Comparison of ENCODE assay signal across 20 cellular contexts in the genomic region with DNA sequence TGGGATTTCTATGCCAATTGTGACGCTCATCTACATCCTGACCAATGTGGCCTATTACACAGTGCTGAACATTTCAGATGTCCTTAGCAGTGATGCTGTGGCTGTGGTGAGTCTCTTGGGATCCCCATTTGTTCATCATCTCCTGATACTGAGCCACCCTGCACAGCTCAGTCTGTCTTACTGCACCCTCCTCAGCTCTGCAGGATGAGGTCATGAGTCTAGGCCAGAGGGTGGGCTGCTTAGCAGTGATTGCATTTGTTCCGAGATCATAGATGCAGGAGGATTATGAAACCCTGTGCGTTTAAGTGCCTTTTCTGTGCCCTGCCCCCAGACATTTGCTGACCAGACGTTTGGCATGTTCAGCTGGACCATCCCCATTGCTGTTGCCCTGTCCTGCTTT. TPM values are rescaled to one million over a fixed set of nuclear protein-coding genes. Genes with fewer than 3 reads are reported as not detected.
DNase-seq lines count a peak whose midpoint lies in the region; ATAC-seq and TF ChIP-seq lines count a peak whose summit lies in the region.
"Had no signal": no experiment of that assay in that cellular context is flagged by ENCODE, and none has a peak within 500 bp of the region (broad histone marks: within the 10 kb centered on the region; RNA-seq: fewer than 3 reads in every experiment).

No MANE protein-coding gene starts in this region.

- H3K23ac ChIP-seq in mesendoderm (ENCODE audit: low read length) = no peak overlapping the region

- peaks cover 68% of the 10 kb centered on the region for H3K4me1 ChIP-seq in CD8-positive, alpha-beta T cell (ENCODE audit: insufficient read depth, low read length)
- peaks cover 2% of the 10 kb centered on the region for H3K4me1 ChIP-seq in mesendoderm (ENCODE audit: control insufficient read depth, low read depth, low read length)

- H3K56ac ChIP-seq in mesendoderm (ENCODE audit: low read length) = no peak overlapping the region

- peaks cover 52% of the 10 kb centered on the region for H3K36me3 ChIP-seq in CD8-positive, alpha-beta T cell (ENCODE audit: insufficient read depth, low read length)
- peaks cover 20% of the 10 kb centered on the region for H3K36me3 ChIP-seq in mesendoderm (ENCODE audit: control insufficient read depth, insufficient read depth, low read length)

- H3K36me3 Mint-ChIP-seq in activated CD4-positive, alpha-beta T cell treated with anti-CD3 and anti-CD28 coated beads for 36 hours (ENCODE audit: low read depth) = peaks cover 64% of the 10 kb centered on the region
- peaks cover 83% of the 10 kb centered on the region for H3K36me3 Mint-ChIP-seq in CD8-positive, alpha-beta T cell
- peaks cover 53% of the 10 kb centered on the region for H3K36me3 Mint-ChIP-seq in activated naive CD8-positive, alpha-beta T cell treated with anti-CD3 and anti-CD28 coated beads for 36 hours
- peaks cover 5 to 84% (median 26%) of the 10 kb centered on the region in 3 donors for H3K36me3 Mint-ChIP-seq in naive thymus-derived CD8-positive, alpha-beta T cell
- peaks cover 23% of the 10 kb centered on the region for H3K36me3 Mint-ChIP-seq in type B pancreatic cell

- no peak overlapping the region for H4K8ac ChIP-seq in mesendoderm (ENCODE audit: low read depth, low read length)

- POLR2A ChIA-PET in activated CD4-positive, alpha-beta T cell treated with anti-CD3 and anti-CD28 coated beads for 36 hours (lab: Charles Lee) = interaction anchor here (1.3 kb wide), 1 partner anchor 20 kb away, joined by 6 read pairs; a partner anchor contains a TSS
- POLR2A ChIA-PET in CD8-positive, alpha-beta T cell (lab: Charles Lee) = interaction anchor here (1.1 to 9.9 kb wide), 6 partner anchors 9 to 63 kb away, joined by 3 to 88 read pairs (median 4); a partner anchor contains a TSS
- POLR2A ChIA-PET in naive thymus-derived CD8-positive, alpha-beta T cell (lab: Charles Lee) = interaction anchor here (34.3 to 40.3 kb wide), 2 partner anchors 4 to 16 kb away, joined by 1294 read pairs; a partner anchor contains a TSS

- no peaks in the 10 kb centered on the region for H3K9me3 ChIP-seq in CD8-positive, alpha-beta T cell (ENCODE audit: low read length)
- H3K9me3 ChIP-seq: BLaER1 treated with 17β-estradiol and CSF1 and Interleukin-3, amounts not matched to agents 10 nM and 100 nM; lower lobe of right lung; MG63; spleen; upper lobe of right lung had no signal

- H2BK5ac ChIP-seq in mesendoderm (ENCODE audit: low read length) = no peak overlapping the region

- H3K4me3 ChIP-seq in CD8-positive, alpha-beta T cell (ENCODE audit: low read depth, low read length) = no peak overlapping the region
- H3K4me3 ChIP-seq in mesendoderm (ENCODE audit: low read length) = no peak overlapping the region
- H3K4me3 ChIP-seq: BLaER1 treated with 17β-estradiol and CSF1 and Interleukin-3, amounts not matched to agents 10 nM and 100 nM; coronary artery; lower lobe of right lung; MG63; spleen; upper lobe of right lung had no signal

- no peak overlapping the region for H3K4me3 Mint-ChIP-seq in activated CD4-positive, alpha-beta T cell treated with anti-CD3 and anti-CD28 coated beads for 36 hours
- H3K4me3 Mint-ChIP-seq in CD8-positive, alpha-beta T cell = peak overlapping the region; percentile 23
- H3K4me3 Mint-ChIP-seq in activated naive CD8-positive, alpha-beta T cell treated with anti-CD3 and anti-CD28 coated beads for 36 hours = no peak overlapping the region
- H3K4me3 Mint-ChIP-seq in naive thymus-derived CD8-positive, alpha-beta T cell = peak overlapping the region in 9 of 10 donors; percentile 50 to 87 (median 72)
- H3K4me3 Mint-ChIP-seq in type B pancreatic cell = no peak overlapping the region

- no peak overlapping the region for H2BK120ac ChIP-seq in mesendoderm (ENCODE audit: low read depth, low read length)

- no peaks in the 10 kb centered on the region for H3K27me3 Mint-ChIP-seq in activated CD4-positive, alpha-beta T cell treated with anti-CD3 and anti-CD28 coated beads for 36 hours
- no peaks in the 10 kb centered on the region for H3K27me3 Mint-ChIP-seq in CD8-positive, alpha-beta T cell (ENCODE audit: low read depth)
- no peaks in the 10 kb centered on the region for H3K27me3 Mint-ChIP-seq in activated naive CD8-positive, alpha-beta T cell treated with anti-CD3 and anti-CD28 coated beads for 36 hours
- H3K27me3 Mint-ChIP-seq in naive thymus-derived CD8-positive, alpha-beta T cell = no peaks in the 10 kb centered on the region
- H3K27me3 Mint-ChIP-seq in type B pancreatic cell = no peaks in the 10 kb centered on the region
- H3K27me3 Mint-ChIP-seq: progenitor cell of endocrine pancreas had no signal

- no peak overlapping the region for H3K4me2 ChIP-seq in mesendoderm (ENCODE audit: low read length)

- no CpG with 5 or more reads among the region's 4 CpGs for WGBS in mesendoderm (ENCODE audit: extremely low coverage, insufficient coverage, low lambda C conversion rate)

- no peaks in the 10 kb centered on the region for H3K9me3 Mint-ChIP-seq in activated CD4-positive, alpha-beta T cell treated with anti-CD3 and anti-CD28 coated beads for 36 hours (ENCODE audit: low read depth)
- H3K9me3 Mint-ChIP-seq in CD8-positive, alpha-beta T cell = no peaks in the 10 kb centered on the region
- H3K9me3 Mint-ChIP-seq in activated naive CD8-positive, alpha-beta T cell treated with anti-CD3 and anti-CD28 coated beads for 36 hours = peaks cover 1% of the 10 kb centered on the region
- no peaks in the 10 kb centered on the region for H3K9me3 Mint-ChIP-seq in naive thymus-derived CD8-positive, alpha-beta T cell
- no peaks in the 10 kb centered on the region for H3K9me3 Mint-ChIP-seq in type B pancreatic cell

- no peak overlapping the region for H3K18ac ChIP-seq in mesendoderm (ENCODE audit: low read length)

- H3K4ac ChIP-seq in mesendoderm (ENCODE audit: low read depth, low read length) = no peak overlapping the region

- CTCF ChIA-PET in activated CD4-positive, alpha-beta T cell treated with anti-CD3 and anti-CD28 coated beads for 36 hours (lab: Charles Lee) = interaction anchor here (0.6 to 7.7 kb wide), 11 partner anchors 8 to 61 kb away, joined by 3 to 54 read pairs (median 6); a partner anchor contains a TSS
- CTCF ChIA-PET in CD8-positive, alpha-beta T cell (lab: Charles Lee) = interaction anchor here (0.7 to 20.0 kb wide), 6 partner anchors 9 to 37 kb away, joined by 3 to 332 read pairs (median 6); a partner anchor contains a TSS

- no peaks in the 10 kb centered on the region for H3K27me3 ChIP-seq in CD8-positive, alpha-beta T cell (ENCODE audit: insufficient read depth, low read length)
- no peaks in the 10 kb centered on the region for H3K27me3 ChIP-seq in mesendoderm (ENCODE audit: insufficient read depth, low read length, poor library complexity)
- H3K27me3 ChIP-seq: BLaER1 treated with 17β-estradiol and CSF1 and Interleukin-3, amounts not matched to agents 10 nM and 100 nM; MG63; spleen; upper lobe of right lung had no signal

- intact Hi-C loops in activated CD4-positive, alpha-beta T cell treated with anti-CD3 and anti-CD28 coated beads for 36 hours (cut with DNase I, micrococcal nuclease) = no loop called here
- intact Hi-C loops in CD8-positive, alpha-beta T cell (cut with DNase I, micrococcal nuclease) = no loop called here

- H3K79me2 ChIP-seq in mesendoderm (ENCODE audit: control insufficient read depth, insufficient read depth, low read length) = no peaks in the 10 kb centered on the region

- DNase-seq in activated CD4-positive, alpha-beta T cell treated with anti-CD3 and anti-CD28 coated beads for 36 hours = no peak
- DNase-seq in activated CD4-positive, alpha-beta T cell treated with anti-CD3 and anti-CD28 coated beads for 48 hours = no peak
- DNase-seq in CD8-positive, alpha-beta T cell = no peak
- DNase-seq in activated naive CD8-positive, alpha-beta T cell treated with anti-CD3 and anti-CD28 coated beads for 36 hours = no peak
- peak in 1 of 10 donors; percentile 30 for DNase-seq in naive thymus-derived CD8-positive, alpha-beta T cell
- DNase-seq in type B pancreatic cell (ENCODE audit: extremely low spot score, unreplicated experiment) (no peak), mesendoderm (no peak)
- DNase-seq: activated CD8-positive, alpha-beta memory T cell treated with anti-CD3 and anti-CD28 coated beads, Interleukin-2, amount 50 U/mL, for 4 hours; DMS53; lower lobe of right lung; MG63; NCI-H1694 treated with DMSO at 0.1 percent for 48 hours; NCI-H446; RPMI8226; spleen; upper lobe of right lung had no signal

- no peak for TF ChIP-seq CTCF in CD8-positive, alpha-beta T cell (IDR thresholded peaks at IDR 0.05)
- no peak for TF ChIP-seq CTCF in type B pancreatic cell (conservative IDR thresholded peaks at IDR 0.05)

- H3K9ac ChIP-seq in mesendoderm (ENCODE audit: low read length) = no peak overlapping the region

- H4K5ac ChIP-seq in mesendoderm (ENCODE audit: low read length) = no peak overlapping the region

- H3K4me1 Mint-ChIP-seq in activated CD4-positive, alpha-beta T cell treated with anti-CD3 and anti-CD28 coated beads for 36 hours = peaks cover 68% of the 10 kb centered on the region
- peaks cover 75% of the 10 kb centered on the region for H3K4me1 Mint-ChIP-seq in CD8-positive, alpha-beta T cell (ENCODE audit: low read depth)
- H3K4me1 Mint-ChIP-seq in activated naive CD8-positive, alpha-beta T cell treated with anti-CD3 and anti-CD28 coated beads for 36 hours = peaks cover 66% of the 10 kb centered on the region
- peaks cover 50 to 85% (median 76%) of the 10 kb centered on the region in 4 donors for H3K4me1 Mint-ChIP-seq in naive thymus-derived CD8-positive, alpha-beta T cell
- peaks cover 9% of the 10 kb centered on the region for H3K4me1 Mint-ChIP-seq in type B pancreatic cell (ENCODE audit: unreplicated experiment)

- H3K27ac Mint-ChIP-seq in activated CD4-positive, alpha-beta T cell treated with anti-CD3 and anti-CD28 coated beads for 36 hours = peak overlapping the region; percentile 96
- H3K27ac Mint-ChIP-seq in CD8-positive, alpha-beta T cell = peak overlapping the region; percentile 90
- peak overlapping the region; percentile 96 for H3K27ac Mint-ChIP-seq in activated naive CD8-positive, alpha-beta T cell treated with anti-CD3 and anti-CD28 coated beads for 36 hours
- peak overlapping the region; percentile 83 to 98 (median 94) for H3K27ac Mint-ChIP-seq in naive thymus-derived CD8-positive, alpha-beta T cell
- no peak overlapping the region for H3K27ac Mint-ChIP-seq in type B pancreatic cell
- H3K27ac Mint-ChIP-seq: progenitor cell of endocrine pancreas had no signal

- no peak overlapping the region for H2AK5ac ChIP-seq in mesendoderm (ENCODE audit: low read length)

- ATAC-seq in activated CD4-positive, alpha-beta T cell treated with anti-CD3 and anti-CD28 coated beads for 36 hours = no peak
- no peak for ATAC-seq in CD8-positive, alpha-beta T cell
- no peak for ATAC-seq in naive thymus-derived CD8-positive, alpha-beta T cell
- no peak for ATAC-seq in HG02623 (IDR thresholded peaks at IDR 0.05; ENCODE audit: unreplicated experiment)
- ATAC-seq: lower lobe of right lung, upper lobe of right lung had no signal

- no peak overlapping the region for H2BK15ac ChIP-seq in mesendoderm (replicated peaks; ENCODE audit: low read depth)

- peak overlapping the region; percentile 26 for H3K27ac ChIP-seq in CD8-positive, alpha-beta T cell (ENCODE audit: low read depth, low read length)
- no peak overlapping the region for H3K27ac ChIP-seq in mesendoderm (ENCODE audit: low read depth, low read length)

- H3K79me1 ChIP-seq in mesendoderm (ENCODE audit: low read length) = peaks cover 2% of the 10 kb centered on the region

RNA-seq across cellular contexts. Expression of a gene that starts 19.5 kb away (rescaled TPM):
- total RNA-seq in activated CD4-positive, alpha-beta T cell treated with anti-CD3 and anti-CD28 coated beads for 36 hours = 10 to 100 TPM; 17.4 to 21.7 TPM
- 10 to 100 TPM; 39.4 to 44.2 TPM for total RNA-seq in CD8-positive, alpha-beta T cell
- total RNA-seq in activated naive CD8-positive, alpha-beta T cell treated with anti-CD3 and anti-CD28 coated beads for 36 hours = 10 to 100 TPM; 23.0 to 23.3 TPM
- 10 to 100 TPM; 46.0 to 52.0 TPM for total RNA-seq in naive thymus-derived CD8-positive, alpha-beta T cell
- 10 to 100 TPM; 18.8 to 27.5 (median 23.3) TPM for polyA plus RNA-seq in naive thymus-derived CD8-positive, alpha-beta T cell
- total RNA-seq in type B pancreatic cell (ENCODE audit: low replicate concordance) = 17.3 and 21.7 TPM in 2 replicates
- 9.4 TPM for polyA plus RNA-seq in mesendoderm (2013, experiment 1 of 2)
- 8.9 TPM for polyA plus RNA-seq in mesendoderm (2013, experiment 2 of 2)

RNA-seq across cellular contexts. Expression of a gene that starts 19.6 kb away (rescaled TPM):
- total RNA-seq in activated CD4-positive, alpha-beta T cell treated with anti-CD3 and anti-CD28 coated beads for 36 hours = 10 to 100 TPM; 62.7 to 70.7 TPM
- total RNA-seq in CD8-positive, alpha-beta T cell = 10 to 100 TPM; 53.8 to 58.7 TPM
- 10 to 100 TPM; 68.9 to 72.0 TPM for total RNA-seq in activated naive CD8-positive, alpha-beta T cell treated with anti-CD3 and anti-CD28 coated beads for 36 hours
- 100 to 1,000 TPM; 110 to 112 TPM for total RNA-seq in naive thymus-derived CD8-positive, alpha-beta T cell
- polyA plus RNA-seq in naive thymus-derived CD8-positive, alpha-beta T cell = 10 to 100 TPM; 35.7 to 49.9 (median 43.2) TPM
- 39.1 and 66.9 TPM in 2 replicates for total RNA-seq in type B pancreatic cell (ENCODE audit: low replicate concordance)
- polyA plus RNA-seq in mesendoderm (2013, experiment 1 of 2) = 35.9 TPM
- polyA plus RNA-seq in mesendoderm (2013, experiment 2 of 2) = 35.7 TPM

RNA-seq across cellular contexts. Expression of a gene that starts 26.9 kb away (rescaled TPM):
- 10 to 100 TPM; 55.7 to 58.7 TPM for total RNA-seq in activated CD4-positive, alpha-beta T cell treated with anti-CD3 and anti-CD28 coated beads for 36 hours
- 100 to 1,000 TPM; 115 to 119 TPM for total RNA-seq in CD8-positive, alpha-beta T cell
- 10 to 100 TPM; 65.9 to 69.9 TPM for total RNA-seq in activated naive CD8-positive, alpha-beta T cell treated with anti-CD3 and anti-CD28 coated beads for 36 hours
- 100 to 1,000 TPM; 211 to 228 TPM for total RNA-seq in naive thymus-derived CD8-positive, alpha-beta T cell
- polyA plus RNA-seq in naive thymus-derived CD8-positive, alpha-beta T cell = 10 to 100 TPM; 14.3 to 20.2 (median 19.2) TPM
- total RNA-seq in type B pancreatic cell (ENCODE audit: low replicate concordance) = 41.1 and 47.3 TPM in 2 replicates
- 23.3 TPM for polyA plus RNA-seq in mesendoderm (2013, experiment 1 of 2)
- 22.1 TPM for polyA plus RNA-seq in mesendoderm (2013, experiment 2 of 2)

RNA-seq across cellular contexts. Expression of a gene that starts 46.1 kb away (rescaled TPM):
- 1 to 10 TPM; 6.0 to 7.0 TPM for total RNA-seq in activated CD4-positive, alpha-beta T cell treated with anti-CD3 and anti-CD28 coated beads for 36 hours
- 1 to 10 TPM; 5.1 to 6.0 TPM for total RNA-seq in CD8-positive, alpha-beta T cell
- total RNA-seq in activated naive CD8-positive, alpha-beta T cell treated with anti-CD3 and anti-CD28 coated beads for 36 hours = 1 to 10 TPM; 7.9 to 8.0 TPM
- 1 to 10 TPM; 6.3 to 8.0 TPM for total RNA-seq in naive thymus-derived CD8-positive, alpha-beta T cell
- polyA plus RNA-seq in naive thymus-derived CD8-positive, alpha-beta T cell = 1 to 10 TPM; 2.4 to 9.6 (median 4.6) TPM
- 20.1 and 22.1 TPM in 2 replicates for total RNA-seq in type B pancreatic cell (ENCODE audit: low replicate concordance)
- 4.0 TPM for polyA plus RNA-seq in mesendoderm (2013, experiment 1 of 2)
- 4.0 TPM for polyA plus RNA-seq in mesendoderm (2013, experiment 2 of 2)

RNA-seq across cellular contexts. Expression of a gene that starts 55.3 kb away (rescaled TPM):
- under 1 TPM; 0.58 to 0.85 TPM for total RNA-seq in activated CD4-positive, alpha-beta T cell treated with anti-CD3 and anti-CD28 coated beads for 36 hours
- not detected for total RNA-seq in CD8-positive, alpha-beta T cell
- 1 to 10 TPM in 1 of 2 experiments, under 1 TPM in 1; 0.92 to 1.2 TPM for total RNA-seq in activated naive CD8-positive, alpha-beta T cell treated with anti-CD3 and anti-CD28 coated beads for 36 hours
- total RNA-seq in naive thymus-derived CD8-positive, alpha-beta T cell = under 1 TPM; 0.22 to 0.36 TPM
- polyA plus RNA-seq in naive thymus-derived CD8-positive, alpha-beta T cell = under 1 TPM in 1 of 3 donors, not detected in 2; 0.64 TPM
- total RNA-seq in type B pancreatic cell (ENCODE audit: low replicate concordance) = 65.6 and 150 TPM in 2 replicates
- polyA plus RNA-seq in mesendoderm (2013, experiment 1 of 2) = 26.2 TPM
- polyA plus RNA-seq in mesendoderm (2013, experiment 2 of 2) = 26.6 TPM

Comparison
In these comparisons a context has a peak if more than half of its experiments do, and no peak if none do; other contexts are left out.
1. H3K4me3 Mint-ChIP-seq: peak in CD8-positive, alpha-beta T cell (single experiment) and naive thymus-derived CD8-positive, alpha-beta T cell (9 of 10); none in activated CD4-positive, alpha-beta T cell treated with anti-CD3 and anti-CD28 coated beads for 36 hours (single experiment), activated naive CD8-positive, alpha-beta T cell treated with anti-CD3 and anti-CD28 coated beads for 36 hours (single experiment) and type B pancreatic cell (single experiment).